Comparison of ENCODE assay signal across 8 cellular contexts in the genomic region with DNA sequence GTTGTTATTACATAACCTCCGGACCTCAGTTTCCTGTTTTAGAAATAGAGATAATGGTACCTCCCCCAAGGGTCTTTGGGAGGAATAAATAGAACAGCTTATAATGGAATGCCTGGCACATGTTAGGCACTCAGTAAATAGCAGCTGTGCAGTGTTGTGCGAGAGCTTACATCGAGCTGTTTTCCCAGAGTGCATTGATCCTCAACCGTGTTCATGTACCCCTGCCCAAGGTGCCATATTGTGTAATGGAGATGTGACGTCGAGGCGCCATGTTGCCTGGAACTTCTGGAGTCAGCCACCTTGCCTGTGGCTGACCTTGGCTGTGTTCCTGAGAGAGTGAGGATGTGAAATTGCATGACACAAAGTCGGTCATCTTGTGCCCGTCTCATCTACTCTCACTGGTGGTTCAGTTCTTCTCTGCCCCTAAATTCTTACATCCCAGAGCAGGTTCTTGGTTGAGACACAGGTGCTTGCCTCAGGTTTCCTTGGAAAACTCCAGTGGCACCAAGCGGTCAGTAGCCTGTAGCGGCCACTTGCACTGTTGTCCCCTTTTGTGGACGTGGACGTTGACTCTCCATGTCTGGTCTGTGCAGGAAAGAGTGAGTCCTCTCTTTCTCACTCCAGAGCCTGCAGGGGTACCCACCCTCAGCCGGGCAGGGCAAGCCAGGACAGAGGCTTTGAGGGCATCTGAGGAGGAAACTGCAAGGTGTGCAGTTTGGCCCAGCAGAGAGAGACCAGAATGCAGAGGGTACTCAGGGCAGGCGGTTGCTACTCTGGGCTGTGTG.
"Had no signal": no experiment of that assay in that cellular context is flagged by ENCODE, and none has a peak within 500 bp of the region (broad histone marks: within the 10 kb centered on the region; RNA-seq: fewer than 3 reads in every experiment).

No MANE protein-coding gene starts in this region.

- ATAC-seq: GM23338 had no signal

- H3K4me2 ChIP-seq: GM23338, KMS-11 had no signal

- DNase-seq: H9, HCEC 1CT, KBM-7 had no signal

- H3K9ac ChIP-seq: KMS-11 had no signal

- H3K27ac ChIP-seq: KMS-11 had no signal

- H3K4me3 ChIP-seq: GM23338 had no signal

- FAIRE-seq: H1, H54, HTR-8/SVneo had no signal

- H2AFZ ChIP-seq: GM23338 had no signal
